ENCODE assay signal across 1 cellular context in genomic region chr10:97925308-97925938, GRCh38.
A peak's percentile ranks its signal among the peaks of the same experiment; 100 is the strongest.
TF ChIP-seq lines count a peak whose summit lies in the region.

No MANE protein-coding gene starts in this region.

TF ChIP-seq in HEK293, 187 proteins besides CTCF, POLR2A, EP300 and RAD21 (continued from another document):
- TF ChIP-seq, protein P1, sequence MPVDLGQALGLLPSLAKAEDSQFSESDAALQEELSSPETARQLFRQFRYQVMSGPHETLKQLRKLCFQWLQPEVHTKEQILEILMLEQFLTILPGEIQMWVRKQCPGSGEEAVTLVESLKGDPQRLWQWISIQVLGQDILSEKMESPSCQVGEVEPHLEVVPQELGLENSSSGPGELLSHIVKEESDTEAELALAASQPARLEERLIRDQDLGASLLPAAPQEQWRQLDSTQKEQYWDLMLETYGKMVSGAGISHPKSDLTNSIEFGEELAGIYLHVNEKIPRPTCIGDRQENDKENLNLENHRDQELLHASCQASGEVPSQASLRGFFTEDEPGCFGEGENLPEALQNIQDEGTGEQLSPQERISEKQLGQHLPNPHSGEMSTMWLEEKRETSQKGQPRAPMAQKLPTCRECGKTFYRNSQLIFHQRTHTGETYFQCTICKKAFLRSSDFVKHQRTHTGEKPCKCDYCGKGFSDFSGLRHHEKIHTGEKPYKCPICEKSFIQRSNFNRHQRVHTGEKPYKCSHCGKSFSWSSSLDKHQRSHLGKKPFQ (tag by site-specific recombination; IDR thresholded peaks at IDR 0.05), result peak; percentile 53; the same call in 1 of the 2 replicates
- no peak for TF ChIP-seq ZNF510 (tag by site-specific recombination; IDR thresholded peaks at IDR 0.05; ENCODE audit: insufficient replicate concordance)
- TF ChIP-seq ZNF513 (tag by site-specific recombination; IDR thresholded peaks at IDR 0.05), result no peak
- TF ChIP-seq ZEB2 (tag by site-specific recombination; IDR thresholded peaks at IDR 0.05), result no peak
- TF ChIP-seq ZSCAN16 (tag by site-specific recombination; IDR thresholded peaks at IDR 0.05), result no peak
- TF ChIP-seq ZNF521 (tag by site-specific recombination; IDR thresholded peaks at IDR 0.05), result no peak
- TF ChIP-seq ZNF2 (tag by site-specific recombination; IDR thresholded peaks at IDR 0.05), result no peak
- no peak for TF ChIP-seq ZNF837 (tag by site-specific recombination; IDR thresholded peaks at IDR 0.05)
- peak; percentile 100 for TF ChIP-seq PRDM1 (tag by site-specific recombination; IDR thresholded peaks at IDR 0.05)
- no peak for TF ChIP-seq RBAK (tag by site-specific recombination; IDR thresholded peaks at IDR 0.05)
- TF ChIP-seq ZNF354C (tag by site-specific recombination; IDR thresholded peaks at IDR 0.05; ENCODE audit: borderline replicate concordance, low read depth), result no peak
- no peak for TF ChIP-seq ZFP37 (tag by site-specific recombination; IDR thresholded peaks at IDR 0.05)
- TF ChIP-seq ZNF580 (tag by site-specific recombination; IDR thresholded peaks at IDR 0.05), result no peak
- TF ChIP-seq, protein P2, sequence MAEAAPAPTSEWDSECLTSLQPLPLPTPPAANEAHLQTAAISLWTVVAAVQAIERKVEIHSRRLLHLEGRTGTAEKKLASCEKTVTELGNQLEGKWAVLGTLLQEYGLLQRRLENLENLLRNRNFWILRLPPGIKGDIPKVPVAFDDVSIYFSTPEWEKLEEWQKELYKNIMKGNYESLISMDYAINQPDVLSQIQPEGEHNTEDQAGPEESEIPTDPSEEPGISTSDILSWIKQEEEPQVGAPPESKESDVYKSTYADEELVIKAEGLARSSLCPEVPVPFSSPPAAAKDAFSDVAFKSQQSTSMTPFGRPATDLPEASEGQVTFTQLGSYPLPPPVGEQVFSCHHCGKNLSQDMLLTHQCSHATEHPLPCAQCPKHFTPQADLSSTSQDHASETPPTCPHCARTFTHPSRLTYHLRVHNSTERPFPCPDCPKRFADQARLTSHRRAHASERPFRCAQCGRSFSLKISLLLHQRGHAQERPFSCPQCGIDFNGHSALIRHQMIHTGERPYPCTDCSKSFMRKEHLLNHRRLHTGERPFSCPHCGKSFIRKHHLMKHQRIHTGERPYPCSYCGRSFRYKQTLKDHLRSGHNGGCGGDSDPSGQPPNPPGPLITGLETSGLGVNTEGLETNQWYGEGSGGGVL (tag by site-specific recombination; IDR thresholded peaks at IDR 0.05), result peak; percentile 58
- no peak for TF ChIP-seq ZSCAN5A (tag by site-specific recombination; IDR thresholded peaks at IDR 0.05)
- TF ChIP-seq, protein P3, sequence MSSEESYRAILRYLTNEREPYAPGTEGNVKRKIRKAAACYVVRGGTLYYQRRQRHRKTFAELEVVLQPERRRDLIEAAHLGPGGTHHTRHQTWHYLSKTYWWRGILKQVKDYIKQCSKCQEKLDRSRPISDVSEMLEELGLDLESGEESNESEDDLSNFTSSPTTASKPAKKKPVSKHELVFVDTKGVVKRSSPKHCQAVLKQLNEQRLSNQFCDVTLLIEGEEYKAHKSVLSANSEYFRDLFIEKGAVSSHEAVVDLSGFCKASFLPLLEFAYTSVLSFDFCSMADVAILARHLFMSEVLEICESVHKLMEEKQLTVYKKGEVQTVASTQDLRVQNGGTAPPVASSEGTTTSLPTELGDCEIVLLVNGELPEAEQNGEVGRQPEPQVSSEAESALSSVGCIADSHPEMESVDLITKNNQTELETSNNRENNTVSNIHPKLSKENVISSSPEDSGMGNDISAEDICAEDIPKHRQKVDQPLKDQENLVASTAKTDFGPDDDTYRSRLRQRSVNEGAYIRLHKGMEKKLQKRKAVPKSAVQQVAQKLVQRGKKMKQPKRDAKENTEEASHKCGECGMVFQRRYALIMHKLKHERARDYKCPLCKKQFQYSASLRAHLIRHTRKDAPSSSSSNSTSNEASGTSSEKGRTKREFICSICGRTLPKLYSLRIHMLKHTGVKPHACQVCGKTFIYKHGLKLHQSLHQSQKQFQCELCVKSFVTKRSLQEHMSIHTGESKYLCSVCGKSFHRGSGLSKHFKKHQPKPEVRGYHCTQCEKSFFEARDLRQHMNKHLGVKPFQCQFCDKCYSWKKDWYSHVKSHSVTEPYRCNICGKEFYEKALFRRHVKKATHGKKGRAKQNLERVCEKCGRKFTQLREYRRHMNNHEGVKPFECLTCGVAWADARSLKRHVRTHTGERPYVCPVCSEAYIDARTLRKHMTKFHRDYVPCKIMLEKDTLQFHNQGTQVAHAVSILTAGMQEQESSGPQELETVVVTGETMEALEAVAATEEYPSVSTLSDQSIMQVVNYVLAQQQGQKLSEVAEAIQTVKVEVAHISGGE (tag by site-specific recombination; conservative IDR thresholded peaks at IDR 0.05; ENCODE audit: low read depth), result no peak
- TF ChIP-seq ZNF19 (tag by site-specific recombination; IDR thresholded peaks at IDR 0.05; ENCODE audit: low read depth), result no peak
- no peak for TF ChIP-seq ZNF558 (tag by site-specific recombination; IDR thresholded peaks at IDR 0.05)
- TF ChIP-seq WT1 (tag by site-specific recombination; IDR thresholded peaks at IDR 0.05), result no peak
- TF ChIP-seq ZNF311 (tag by site-specific recombination; IDR thresholded peaks at IDR 0.05; ENCODE audit: borderline replicate concordance), result peak; percentile 64; the same call in 1 of the 2 replicates
- no peak for TF ChIP-seq ZNF248 (tag by site-specific recombination; IDR thresholded peaks at IDR 0.05)
- TF ChIP-seq, protein P4, sequence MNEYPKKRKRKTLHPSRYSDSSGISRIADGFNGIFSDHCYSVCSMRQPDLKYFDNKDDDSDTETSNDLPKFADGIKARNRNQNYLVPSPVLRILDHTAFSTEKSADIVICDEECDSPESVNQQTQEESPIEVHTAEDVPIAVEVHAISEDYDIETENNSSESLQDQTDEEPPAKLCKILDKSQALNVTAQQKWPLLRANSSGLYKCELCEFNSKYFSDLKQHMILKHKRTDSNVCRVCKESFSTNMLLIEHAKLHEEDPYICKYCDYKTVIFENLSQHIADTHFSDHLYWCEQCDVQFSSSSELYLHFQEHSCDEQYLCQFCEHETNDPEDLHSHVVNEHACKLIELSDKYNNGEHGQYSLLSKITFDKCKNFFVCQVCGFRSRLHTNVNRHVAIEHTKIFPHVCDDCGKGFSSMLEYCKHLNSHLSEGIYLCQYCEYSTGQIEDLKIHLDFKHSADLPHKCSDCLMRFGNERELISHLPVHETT (tag by site-specific recombination; IDR thresholded peaks at IDR 0.05), result no peak
- TF ChIP-seq ZNF184 (tag by site-specific recombination; IDR thresholded peaks at IDR 0.05), result no peak
- TF ChIP-seq ZNF624 (tag by site-specific recombination; IDR thresholded peaks at IDR 0.05), result no peak
- TF ChIP-seq, protein P5, sequence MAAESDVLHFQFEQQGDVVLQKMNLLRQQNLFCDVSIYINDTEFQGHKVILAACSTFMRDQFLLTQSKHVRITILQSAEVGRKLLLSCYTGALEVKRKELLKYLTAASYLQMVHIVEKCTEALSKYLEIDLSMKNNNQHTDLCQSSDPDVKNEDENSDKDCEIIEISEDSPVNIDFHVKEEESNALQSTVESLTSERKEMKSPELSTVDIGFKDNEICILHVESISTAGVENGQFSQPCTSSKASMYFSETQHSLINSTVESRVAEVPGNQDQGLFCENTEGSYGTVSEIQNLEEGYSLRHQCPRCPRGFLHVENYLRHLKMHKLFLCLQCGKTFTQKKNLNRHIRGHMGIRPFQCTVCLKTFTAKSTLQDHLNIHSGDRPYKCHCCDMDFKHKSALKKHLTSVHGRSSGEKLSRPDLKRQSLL (tag by site-specific recombination; IDR thresholded peaks at IDR 0.05), result no peak
- TF ChIP-seq ZNF623 (tag by site-specific recombination; IDR thresholded peaks at IDR 0.05), result no peak
- TF ChIP-seq ZNF501 (tag by site-specific recombination; IDR thresholded peaks at IDR 0.05), result no peak
TF ChIP-seq in HEK293: peak in this region for 8.
